ENCODE assay signal across 20 cellular contexts in the genomic region with DNA sequence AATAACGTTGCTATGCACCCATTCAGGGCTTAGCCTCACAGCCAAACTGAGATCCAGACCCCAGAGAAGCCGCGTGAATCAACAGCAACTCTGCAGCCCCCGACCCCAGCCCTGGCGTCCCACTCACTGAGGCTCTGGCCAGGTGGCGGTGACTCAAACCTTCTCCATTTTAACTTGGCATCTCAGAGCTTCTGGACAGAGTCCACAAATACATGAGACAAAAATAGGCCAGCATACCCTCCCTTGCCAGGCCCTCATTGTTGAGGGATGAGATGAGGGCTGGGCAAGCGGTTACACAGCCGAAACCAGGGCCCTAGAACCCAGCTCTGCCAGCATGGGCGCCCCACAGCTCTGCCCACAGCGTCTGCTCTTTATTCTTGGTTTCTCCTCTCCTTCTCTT.
DNase-seq lines count a peak whose midpoint lies in the region; ATAC-seq and TF ChIP-seq lines count a peak whose summit lies in the region.
"Had no signal": no experiment of that assay in that cellular context is flagged by ENCODE, and none has a peak within 500 bp of the region (broad histone marks: within the 10 kb centered on the region; RNA-seq: fewer than 3 reads in every experiment).

No MANE protein-coding gene starts in this region.

- TF ChIP-seq CTCF in astrocyte of the spinal cord (IDR thresholded peaks at IDR 0.05; ENCODE audit: low read depth, low read length) (no peak), psoas muscle (IDR thresholded peaks at IDR 0.05) (no peak)

- intact Hi-C loops in Right ventricle myocardium superior (cut with DNase I), result loop anchor here (5.0 to 10.0 kb wide), 3 partner anchors 148 to 1025 kb away; a partner anchor contains a TSS
- intact Hi-C loops in psoas muscle (cut with DNase I), result loop anchor here (5.0 to 10.0 kb wide), 6 partner anchors 180 to 948 kb away; a partner anchor contains a TSS

- H3K9me3 Mint-ChIP-seq in natural killer cell treated with Interleukin-12 subunit alpha and Interleukin-12 subunit beta and Interleukin-15 and Interleukin-18, amount 100 ng/mL, for 72 hours, result no peaks in the 10 kb centered on the region
- H3K9me3 Mint-ChIP-seq: stimulated activated naive CD8-positive, alpha-beta T cell treated with anti-CD3 and anti-CD28 coated beads, Interleukin-15, Interleukin-2, amounts not matched to agents 100 ng/mL and 50 ng/mL, for 24 hours had no signal

- in situ Hi-C loops in G401 (cut with HindIII; ENCODE audit: low sequenced_read_pairs), result no loop called here
- in situ Hi-C loops in astrocyte of the spinal cord (cut with HindIII; ENCODE audit: low sequenced_read_pairs), result no loop called here

- H3K4me1 Mint-ChIP-seq in natural killer cell treated with Interleukin-12 subunit alpha and Interleukin-12 subunit beta and Interleukin-15 and Interleukin-18, amount 100 ng/mL, for 72 hours (ENCODE audit: low read depth in 2 of 2), result no peaks in the 10 kb centered on the region

- H3K27me3 Mint-ChIP-seq in natural killer cell treated with Interleukin-12 subunit alpha and Interleukin-12 subunit beta and Interleukin-15 and Interleukin-18, amount 100 ng/mL, for 72 hours, result peaks cover 13 to 24% of the 10 kb centered on the region in 2 donors

- no peak overlapping the region for H3K27ac Mint-ChIP-seq in natural killer cell treated with Interleukin-12 subunit alpha and Interleukin-12 subunit beta and Interleukin-15 and Interleukin-18, amount 100 ng/mL, for 72 hours
- H3K27ac Mint-ChIP-seq: stimulated activated naive CD8-positive, alpha-beta T cell treated with anti-CD3 and anti-CD28 coated beads, Interleukin-15, Interleukin-2, amounts not matched to agents 100 ng/mL and 50 ng/mL, for 24 hours had no signal

- no peak overlapping the region for H3K4me3 Mint-ChIP-seq in natural killer cell treated with Interleukin-12 subunit alpha and Interleukin-12 subunit beta and Interleukin-15 and Interleukin-18, amount 100 ng/mL, for 72 hours
- H3K4me3 Mint-ChIP-seq: stimulated activated naive CD8-positive, alpha-beta T cell treated with anti-CD3 and anti-CD28 coated beads, Interleukin-15, Interleukin-2, amounts not matched to agents 100 ng/mL and 50 ng/mL, for 24 hours had no signal

- peaks cover 30% of the 10 kb centered on the region for H3K4me1 ChIP-seq in psoas muscle

- no peaks in the 10 kb centered on the region for H3K36me3 ChIP-seq in psoas muscle (ENCODE audit: insufficient read depth in 1 of 2, low read depth in 1 of 2)
- H3K36me3 ChIP-seq: SJCRH30 had no signal

- peak; percentile 76 for ATAC-seq in Right ventricle myocardium superior (ENCODE audit: poor library complexity)
- peak; percentile 75 to 84 (median 82) for ATAC-seq in psoas muscle
- ATAC-seq in natural killer cell treated with Interleukin-12 subunit alpha and Interleukin-12 subunit beta and Interleukin-15 and Interleukin-18, amount 100 ng/mL, for 72 hours, result no peak
- ATAC-seq in HG03432 (IDR thresholded peaks at IDR 0.05; ENCODE audit: unreplicated experiment), result no peak
- ATAC-seq: activated CD4-positive, CD25-positive, alpha-beta regulatory T cell treated with anti-CD3 and anti-CD28 coated beads, Interleukin-2, amount 50 U/mL, for 24 hours; GM12878; K562 had no signal

- H3K27me3 ChIP-seq in psoas muscle (ENCODE audit: insufficient read depth in 3 of 3, low read length in 2 of 3), result no peaks in the 10 kb centered on the region
- H3K27me3 ChIP-seq: hepatocyte, SJCRH30 had no signal

- DNase-seq in G401 (ENCODE audit: low spot score), result peak; percentile 67
- peak; percentile 63 for DNase-seq in astrocyte of the spinal cord (ENCODE audit: low read depth, low spot score)
- peak; percentile 50 for DNase-seq in Right ventricle myocardium superior
- peak in 1 of 2 donors; percentile 73 for DNase-seq in psoas muscle
- no peak for DNase-seq in natural killer cell treated with Interleukin-12 subunit alpha and Interleukin-12 subunit beta and Interleukin-15 and Interleukin-18, amount 100 ng/mL, for 72 hours (ENCODE audit: low spot score)
- no peak for DNase-seq in NOMO-1 treated with dmso at 0.1 percent for 144 hours (lab: John Stamatoyannopoulos, UW; ENCODE audit: unreplicated experiment)
- no peak for DNase-seq in activated CD4-positive, alpha-beta T cell treated with anti-CD3 and anti-CD28 coated beads, Interleukin-2, amount 50 U/mL, for 1 hour
- DNase-seq: activated effector memory CD4-positive, alpha-beta T cell treated with anti-CD3 and anti-CD28 coated beads, Interleukin-2, amount 50 U/mL, for 16 hours; GOT3; NCI-H1092 treated with DMSO at 0.1 percent for 48 hours; NCI-H2227 treated with DMSO at 0.1 percent for 48 hours; posterior cingulate gyrus; SJCRH30; T-helper 9 cell had no signal

- H3K9me3 ChIP-seq in psoas muscle, result no peaks in the 10 kb centered on the region
- H3K9me3 ChIP-seq: SJCRH30 had no signal

- H3K36me3 Mint-ChIP-seq in natural killer cell treated with Interleukin-12 subunit alpha and Interleukin-12 subunit beta and Interleukin-15 and Interleukin-18, amount 100 ng/mL, for 72 hours, result no peaks in the 10 kb centered on the region

- H3K4me3 ChIP-seq in astrocyte of the spinal cord (ENCODE audit: low read depth, low read length), result no peak overlapping the region
- peak overlapping the region; percentile 23 for H3K4me3 ChIP-seq in psoas muscle
- H3K4me3 ChIP-seq: GM12878, hepatocyte, K562, SJCRH30 had no signal

- H3K27ac ChIP-seq in psoas muscle, result peak overlapping the region; percentile 75
- H3K27ac ChIP-seq: hepatocyte, SJCRH30 had no signal

- WGBS in psoas muscle, 3 donors, result 28 to 46% (median 31%) methylated on average over 10 of the region's 10 CpGs

Comparison
In these comparisons a context has a peak if more than half of its experiments do, and no peak if none do; other contexts are left out.
1. DNase-seq: peak in G401 (single experiment), astrocyte of the spinal cord (single experiment) and Right ventricle myocardium superior (single experiment); none in natural killer cell treated with Interleukin-12 subunit alpha and Interleukin-12 subunit beta and Interleukin-15 and Interleukin-18, amount 100 ng/mL, for 72 hours (single experiment), NOMO-1 treated with dmso at 0.1 percent for 144 hours (single experiment) and activated CD4-positive, alpha-beta T cell treated with anti-CD3 and anti-CD28 coated beads, Interleukin-2, amount 50 U/mL, for 1 hour (single experiment).
2. ATAC-seq: peak in Right ventricle myocardium superior (single experiment) and psoas muscle (4 of 4); none in natural killer cell treated with Interleukin-12 subunit alpha and Interleukin-12 subunit beta and Interleukin-15 and Interleukin-18, amount 100 ng/mL, for 72 hours (0 of 2) and HG03432 (single experiment).